10 cellular contexts compared by ENCODE assay signal in genomic region chrX:153981231-153981630, GRCh38. TPM values are rescaled to one million over a fixed set of nuclear protein-coding genes. Genes with fewer than 3 reads are reported as not detected.
DNase-seq lines count a peak whose midpoint lies in the region; ATAC-seq and TF ChIP-seq lines count a peak whose summit lies in the region.
"Had no signal": no experiment of that assay in that cellular context is flagged by ENCODE, and none has a peak within 500 bp of the region (broad histone marks: within the 10 kb centered on the region; RNA-seq: fewer than 3 reads in every experiment).

No MANE protein-coding gene starts in this region.

- CTCF ChIA-PET in CD4-positive, alpha-beta T cell (lab: Charles Lee) = interaction anchor here (0.7 to 2.6 kb wide), 3 partner anchors 9 to 24 kb away, joined by 3 to 7 read pairs (median 3); no protein-coding TSS in a partner anchor
- CTCF ChIA-PET in PC-3 (lab: Charles Lee) = no interaction called here

- H3K9me2 ChIP-seq in Loucy (replicated peaks; ENCODE audit: low read depth, low read length) (no peaks in the 10 kb centered on the region), PC-3 (replicated peaks; ENCODE audit: low read length) (no peaks in the 10 kb centered on the region)

- H3K27me3 Mint-ChIP-seq in CD4-positive, alpha-beta T cell = no peaks in the 10 kb centered on the region
- H3K27me3 Mint-ChIP-seq in central memory CD8-positive, alpha-beta T cell = no peaks in the 10 kb centered on the region
- no peaks in the 10 kb centered on the region for H3K27me3 Mint-ChIP-seq in osteocyte (ENCODE audit: unreplicated experiment)

- no peak for ATAC-seq in CD4-positive, alpha-beta T cell (ENCODE audit: poor library complexity)
- no peak for ATAC-seq in central memory CD8-positive, alpha-beta T cell (replicated peaks; ENCODE audit: extremely low read depth, poor library complexity, severe bottlenecking)
- ATAC-seq in left lobe of liver (no peak), GM21529 (IDR thresholded peaks at IDR 0.05; ENCODE audit: unreplicated experiment) (no peak), PC-3 (no peak)

- H3K9me3 ChIP-seq in CD4-positive, alpha-beta T cell (ENCODE audit: control insufficient read depth, low read length) = no peaks in the 10 kb centered on the region
- H3K9me3 ChIP-seq in Loucy (ENCODE audit: insufficient read depth, low read depth, low read length) (no peaks in the 10 kb centered on the region), PC-3 (ENCODE audit: low read length) (no peaks in the 10 kb centered on the region)
- H3K9me3 ChIP-seq: MG63 had no signal

- H3F3A ChIP-seq in Loucy (ENCODE audit: low read depth) (peaks cover 6% of the 10 kb centered on the region; the same call in 1 of the 2 replicates), PC-3 (ENCODE audit: low read length, unreplicated experiment) (no peaks in the 10 kb centered on the region)

- H3K27me3 ChIP-seq in CD4-positive, alpha-beta T cell (ENCODE audit: control insufficient read depth, insufficient read depth, low read length) = no peaks in the 10 kb centered on the region
- H3K27me3 ChIP-seq in Loucy (ENCODE audit: insufficient read depth, low read length, poor library complexity, severe bottlenecking) (no peaks in the 10 kb centered on the region), PC-3 (ENCODE audit: low read length) (no peaks in the 10 kb centered on the region)
- H3K27me3 ChIP-seq: MG63 had no signal

- H3K36me3 ChIP-seq in Loucy (ENCODE audit: insufficient read depth, low read length) (no peaks in the 10 kb centered on the region), PC-3 (ENCODE audit: low read depth, low read length) (no peaks in the 10 kb centered on the region)
- H3K36me3 ChIP-seq: MG63 had no signal

- POLR2A ChIA-PET in CD4-positive, alpha-beta T cell (lab: Charles Lee) = interaction anchor here (0.5 to 2.6 kb wide), 13 partner anchors 8 to 448 kb away, joined by 3 to 54 read pairs (median 3); partner anchors contain the start of genes ARHGAP4, ATP6AP1, BCAP31 and HCFC1
- POLR2A ChIA-PET in PC-3 (lab: Charles Lee; ENCODE audit: unreplicated experiment) = no interaction called here

- H2AFZ ChIP-seq in Loucy (ENCODE audit: low read length) (no peak overlapping the region), PC-3 (ENCODE audit: low read length) (no peak overlapping the region)

- H3K79me2 ChIP-seq in Loucy (ENCODE audit: insufficient read depth, low read length) (peaks cover 6% of the 10 kb centered on the region; the same call in 1 of the 2 replicates), PC-3 (ENCODE audit: low read length) (no peaks in the 10 kb centered on the region)

- H3K4me2 ChIP-seq in Loucy (ENCODE audit: low read depth, low read length, poor library complexity, severe bottlenecking) (peak overlapping the region; percentile 83), PC-3 (ENCODE audit: low read length) (no peak overlapping the region)

- intact Hi-C loops in CD4-positive, alpha-beta T cell (cut with DNase I, micrococcal nuclease) = loop anchor here in 1 of 2 experiments (1.0 kb wide), 1 partner anchor 8 kb away; no protein-coding TSS in a partner anchor
- intact Hi-C loops in PC-3 (cut with micrococcal nuclease) = no loop called here

- DNase-seq in CD4-positive, alpha-beta T cell = no peak
- no peak for DNase-seq in central memory CD8-positive, alpha-beta T cell (ENCODE audit: low spot score in 2 of 2)
- DNase-seq in osteocyte (ENCODE audit: extremely low spot score, unreplicated experiment) (no peak), left lobe of liver (ENCODE audit: low spot score) (no peak), NCI-H510A treated with DMSO at 0.1 percent for 48 hours (lab: John Stamatoyannopoulos, UW) (no peak), PC-3 (no peak)
- DNase-seq: MG63, NCI-H526 treated with DMSO at 0.1 percent for 48 hours had no signal

- peaks cover 52% of the 10 kb centered on the region for H3K4me1 Mint-ChIP-seq in CD4-positive, alpha-beta T cell (ENCODE audit: low read depth)
- H3K4me1 Mint-ChIP-seq in central memory CD8-positive, alpha-beta T cell = peaks cover 30% of the 10 kb centered on the region
- peaks cover 16% of the 10 kb centered on the region for H3K4me1 Mint-ChIP-seq in osteocyte (ENCODE audit: unreplicated experiment)

- no TSS peak for BruUV-seq in PC-3 (replicated peaks; lab: Mats Ljungman, UMichigan)

- H3K4me3 Mint-ChIP-seq in CD4-positive, alpha-beta T cell = peak overlapping the region; percentile 73
- H3K4me3 Mint-ChIP-seq in central memory CD8-positive, alpha-beta T cell = peak overlapping the region; percentile 74
- H3K4me3 Mint-ChIP-seq in osteocyte (ENCODE audit: unreplicated experiment) = no peak overlapping the region

- H3K4me1 ChIP-seq in Loucy (ENCODE audit: insufficient read depth, low read length, poor library complexity, severe bottlenecking) (peaks cover 46% of the 10 kb centered on the region), PC-3 (ENCODE audit: insufficient read depth, low read length) (no peaks in the 10 kb centered on the region)

- H3K36me3 Mint-ChIP-seq in CD4-positive, alpha-beta T cell (ENCODE audit: low read depth) = no peaks in the 10 kb centered on the region
- H3K36me3 Mint-ChIP-seq in central memory CD8-positive, alpha-beta T cell (ENCODE audit: insufficient read depth) = peaks cover 7% of the 10 kb centered on the region
- H3K36me3 Mint-ChIP-seq in osteocyte (ENCODE audit: unreplicated experiment) = peaks cover 7% of the 10 kb centered on the region

- H3K9ac ChIP-seq in Loucy (ENCODE audit: low read depth, low read length, poor library complexity, severe bottlenecking) = peak overlapping the region; percentile 86
- H3K9ac ChIP-seq in PC-3 (ENCODE audit: low read length) = no peak overlapping the region

- H4K20me1 ChIP-seq in Loucy (ENCODE audit: insufficient read depth, low read length, poor library complexity, severe bottlenecking) (no peaks in the 10 kb centered on the region), PC-3 (ENCODE audit: low read length) (no peaks in the 10 kb centered on the region)

- peak overlapping the region; percentile 99 for H3K27ac Mint-ChIP-seq in CD4-positive, alpha-beta T cell
- H3K27ac Mint-ChIP-seq in central memory CD8-positive, alpha-beta T cell (ENCODE audit: low read depth) = peak overlapping the region; percentile 94
- H3K27ac Mint-ChIP-seq in osteocyte (ENCODE audit: unreplicated experiment) = peak overlapping the region; percentile 20

- no peaks in the 10 kb centered on the region for H3K9me3 Mint-ChIP-seq in CD4-positive, alpha-beta T cell
- H3K9me3 Mint-ChIP-seq in central memory CD8-positive, alpha-beta T cell = no peaks in the 10 kb centered on the region
- H3K9me3 Mint-ChIP-seq in osteocyte (ENCODE audit: unreplicated experiment) = no peaks in the 10 kb centered on the region

- no peak for TF ChIP-seq CTCF in CD4-positive, alpha-beta T cell (IDR thresholded peaks at IDR 0.05)
- no peak for TF ChIP-seq CTCF in Loucy (conservative IDR thresholded peaks at IDR 0.05; ENCODE audit: low read length)
- no peak for TF ChIP-seq CTCF in osteocyte (IDR thresholded peaks at IDR 0.05)
- no peak for TF ChIP-seq CTCF in PC-3 (conservative IDR thresholded peaks at IDR 0.05; ENCODE audit: low read depth, low read length)

- peak overlapping the region; percentile 64 for H3K27ac ChIP-seq in CD4-positive, alpha-beta T cell (ENCODE audit: low read depth, low read length)
- H3K27ac ChIP-seq in PC-3 (ENCODE audit: low read length) = no peak overlapping the region

- H3K4me3 ChIP-seq in Loucy (ENCODE audit: low read length, poor library complexity, severe bottlenecking) = peak overlapping the region; percentile 70
- no peak overlapping the region for H3K4me3 ChIP-seq in PC-3 (ENCODE audit: low read length)
- H3K4me3 ChIP-seq: MG63 had no signal

RNA-seq across cellular contexts. Expression of gene TMEM187, which starts 8.7 kb away (rescaled TPM):
- 1 to 10 TPM; 1.4 to 2.0 TPM for total RNA-seq in CD4-positive, alpha-beta T cell
- total RNA-seq in osteocyte (19.2 and 19.3 TPM in 2 replicates), left lobe of liver (11.6 TPM), PC-3 (2014; rRNA removed) (10.6 and 12.4 TPM in 2 replicates)

RNA-seq across cellular contexts. Expression of gene HCFC1, which starts 9.6 kb away (rescaled TPM):
- 10 to 100 TPM; 45.9 to 50.2 TPM for total RNA-seq in CD4-positive, alpha-beta T cell
- total RNA-seq in osteocyte (73.7 and 74.8 TPM in 2 replicates), left lobe of liver (17.2 TPM), PC-3 (2014; rRNA removed) (66.9 and 94.0 TPM in 2 replicates)

RNA-seq across cellular contexts. Expression of gene RENBP, which starts 36.8 kb away (rescaled TPM):
- 1 to 10 TPM; 8.6 to 9.3 TPM for total RNA-seq in CD4-positive, alpha-beta T cell
- total RNA-seq in osteocyte (18.7 and 18.9 TPM in 2 replicates), left lobe of liver (5.5 TPM), PC-3 (2014; rRNA removed) (3.7 TPM in 1 of 2 replicates, not detected in the other)

RNA-seq across cellular contexts. Expression of gene IRAK1, which starts 38.5 kb away (rescaled TPM):
- total RNA-seq in CD4-positive, alpha-beta T cell = 10 to 100 TPM; 61.2 to 67.4 TPM
- total RNA-seq in osteocyte = 72.4 and 74.2 TPM in 2 replicates
- 58.4 TPM for total RNA-seq in left lobe of liver
- total RNA-seq in PC-3 (2014; rRNA removed) = 366 and 427 TPM in 2 replicates

RNA-seq across cellular contexts. Expression of gene NAA10, which starts 46.4 kb away (rescaled TPM):
- 10 to 100 TPM; 41.5 to 42.0 TPM for total RNA-seq in CD4-positive, alpha-beta T cell
- 94.1 and 96.6 TPM in 2 replicates for total RNA-seq in osteocyte
- 38.0 TPM for total RNA-seq in left lobe of liver
- 169 and 172 TPM in 2 replicates for total RNA-seq in PC-3 (2014; rRNA removed)

Comparison
In these comparisons a context has a peak if more than half of its experiments do, and no peak if none do; other contexts are left out.
1. H3K27ac Mint-ChIP-seq: peak in every context shown above with its lines; median percentile 99 in CD4-positive, alpha-beta T cell; 94 in central memory CD8-positive, alpha-beta T cell; 20 in osteocyte.